8 cellular contexts compared by ENCODE assay signal in the genomic region with DNA sequence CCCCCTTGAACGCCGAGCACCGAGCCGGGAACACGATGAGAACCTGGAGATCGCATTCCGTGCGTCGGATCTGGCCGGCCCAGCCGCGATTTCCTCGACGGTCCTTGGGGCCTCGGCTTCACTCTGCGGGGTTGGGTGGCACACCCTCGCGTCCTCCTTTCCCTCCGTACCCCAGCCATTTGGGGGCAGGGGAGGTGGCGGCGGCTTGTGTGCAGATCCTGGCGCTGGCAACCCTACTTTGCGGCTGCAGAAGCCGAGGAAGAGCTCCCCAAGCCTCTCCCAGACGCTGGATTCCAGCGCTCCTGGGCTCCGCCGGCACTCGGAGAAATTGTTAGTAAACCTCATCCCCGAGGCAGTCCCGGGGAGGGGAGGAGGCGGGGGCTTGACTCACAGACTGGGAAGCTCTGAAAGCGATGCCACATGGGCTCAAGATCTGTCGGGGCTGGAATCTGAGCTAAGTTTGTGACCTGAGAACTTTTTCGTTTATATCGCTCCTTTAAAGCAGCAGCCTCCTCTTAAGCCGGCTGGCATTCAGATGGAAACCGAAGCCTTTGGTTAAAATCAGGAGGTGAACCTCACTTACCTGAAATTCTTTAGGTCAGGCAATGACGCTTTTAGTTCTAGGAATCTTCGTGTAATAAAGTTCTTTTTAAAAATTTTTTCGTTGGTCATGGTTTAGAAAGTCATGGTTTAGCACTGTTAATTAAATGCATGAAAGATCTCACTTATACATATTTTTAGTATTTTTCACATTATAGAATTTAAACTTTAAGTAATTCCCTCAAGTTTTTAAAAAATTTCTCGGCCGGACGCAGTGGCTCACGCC. TPM values are rescaled to one million over a fixed set of nuclear protein-coding genes. Genes with fewer than 3 reads are reported as not detected.
DNase-seq lines count a peak whose midpoint lies in the region; ATAC-seq and TF ChIP-seq lines count a peak whose summit lies in the region.

No MANE protein-coding gene starts in this region.

- H3K9me3 ChIP-seq in neural cell (ENCODE audit: low read length): no peaks in the 10 kb centered on the region

- H3K27me3 ChIP-seq in neural cell (ENCODE audit: insufficient read depth, low read depth, low read length): peaks cover 28% of the 10 kb centered on the region

- H3K4me2 ChIP-seq in neural cell (ENCODE audit: low read length): peak overlapping the region; percentile 54

- no peaks in the 10 kb centered on the region for H3K79me2 ChIP-seq in neural cell (replicated peaks; ENCODE audit: insufficient read depth, low read length)

- H3K4me3 ChIP-seq in neural cell (ENCODE audit: low read length): peak overlapping the region; percentile 81

- peak overlapping the region; percentile 40 for H3K9ac ChIP-seq in neural cell (ENCODE audit: low read length)

- no peak for TF ChIP-seq EP300 in neural cell (conservative IDR thresholded peaks at IDR 0.05; ENCODE audit: poor library complexity, severe bottlenecking)

- TF ChIP-seq CTCF in neural cell (IDR thresholded peaks at IDR 0.05; ENCODE audit: poor library complexity, severe bottlenecking): no peak

- peak; percentile 15 for ATAC-seq in HG02678 (IDR thresholded peaks at IDR 0.05; ENCODE audit: unreplicated experiment)

- no peak for TF ChIP-seq RAD21 in neural cell (conservative IDR thresholded peaks at IDR 0.05)

- no peaks in the 10 kb centered on the region for H3K9me2 ChIP-seq in neural cell (ENCODE audit: insufficient read depth, low read length)

- no peaks in the 10 kb centered on the region for H3K36me3 ChIP-seq in neural cell (ENCODE audit: insufficient read depth, low read length)

- H3F3A ChIP-seq in neural cell (ENCODE audit: insufficient read depth, low read length, poor library complexity, severe bottlenecking): no peaks in the 10 kb centered on the region

- H3K27ac ChIP-seq in neural cell (ENCODE audit: low read length): no peak overlapping the region

- DNase-seq in NCI-H82 (lab: John Stamatoyannopoulos, UW) (peak; percentile 58), NCI-H82 treated with DMSO at 0.1 percent for 48 hours (lab: John Stamatoyannopoulos, UW; ENCODE audit: unreplicated experiment) (no peak), NCI-H526 treated with DMSO at 0.1 percent for 48 hours (lab: John Stamatoyannopoulos, UW) (peak; percentile 33), germinal center (ENCODE audit: low spot score) (peak; percentile 13), ureter (ENCODE audit: low spot score) (peak; percentile 82)
- peak; percentile 22 for DNase-seq in activated naive CD4-positive, alpha-beta T cell treated with anti-CD3 and anti-CD28 coated beads, Interleukin-2, amount 50 U/mL, for 16 hours

- H2AFZ ChIP-seq in neural cell (ENCODE audit: low read depth, low read length): no peak overlapping the region

- H4K20me1 ChIP-seq in neural cell (ENCODE audit: insufficient read depth): no peaks in the 10 kb centered on the region

TF ChIP-seq in neural cell, 6 proteins besides CTCF, POLR2A, EP300 and RAD21:
- no peak for TF ChIP-seq MXI1 (conservative IDR thresholded peaks at IDR 0.05; ENCODE audit: poor library complexity, severe bottlenecking)
- TF ChIP-seq, protein P1, sequence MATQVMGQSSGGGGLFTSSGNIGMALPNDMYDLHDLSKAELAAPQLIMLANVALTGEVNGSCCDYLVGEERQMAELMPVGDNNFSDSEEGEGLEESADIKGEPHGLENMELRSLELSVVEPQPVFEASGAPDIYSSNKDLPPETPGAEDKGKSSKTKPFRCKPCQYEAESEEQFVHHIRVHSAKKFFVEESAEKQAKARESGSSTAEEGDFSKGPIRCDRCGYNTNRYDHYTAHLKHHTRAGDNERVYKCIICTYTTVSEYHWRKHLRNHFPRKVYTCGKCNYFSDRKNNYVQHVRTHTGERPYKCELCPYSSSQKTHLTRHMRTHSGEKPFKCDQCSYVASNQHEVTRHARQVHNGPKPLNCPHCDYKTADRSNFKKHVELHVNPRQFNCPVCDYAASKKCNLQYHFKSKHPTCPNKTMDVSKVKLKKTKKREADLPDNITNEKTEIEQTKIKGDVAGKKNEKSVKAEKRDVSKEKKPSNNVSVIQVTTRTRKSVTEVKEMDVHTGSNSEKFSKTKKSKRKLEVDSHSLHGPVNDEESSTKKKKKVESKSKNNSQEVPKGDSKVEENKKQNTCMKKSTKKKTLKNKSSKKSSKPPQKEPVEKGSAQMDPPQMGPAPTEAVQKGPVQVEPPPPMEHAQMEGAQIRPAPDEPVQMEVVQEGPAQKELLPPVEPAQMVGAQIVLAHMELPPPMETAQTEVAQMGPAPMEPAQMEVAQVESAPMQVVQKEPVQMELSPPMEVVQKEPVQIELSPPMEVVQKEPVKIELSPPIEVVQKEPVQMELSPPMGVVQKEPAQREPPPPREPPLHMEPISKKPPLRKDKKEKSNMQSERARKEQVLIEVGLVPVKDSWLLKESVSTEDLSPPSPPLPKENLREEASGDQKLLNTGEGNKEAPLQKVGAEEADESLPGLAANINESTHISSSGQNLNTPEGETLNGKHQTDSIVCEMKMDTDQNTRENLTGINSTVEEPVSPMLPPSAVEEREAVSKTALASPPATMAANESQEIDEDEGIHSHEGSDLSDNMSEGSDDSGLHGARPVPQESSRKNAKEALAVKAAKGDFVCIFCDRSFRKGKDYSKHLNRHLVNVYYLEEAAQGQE (IDR thresholded peaks at IDR 0.05; ENCODE audit: borderline replicate concordance): peak; percentile 4

RNA-seq across cellular contexts. Expression of gene DSE, which starts 0.8 kb away (rescaled TPM):
- polyA plus RNA-seq in neural cell: 14.4 and 15.0 TPM in 2 replicates
- 49.2 and 54.8 TPM in 2 replicates for polyA minus RNA-seq in neural cell
- total RNA-seq in ureter: 43.9 TPM
